Comparison of ENCODE assay signal across 12 cellular contexts in the genomic region with DNA sequence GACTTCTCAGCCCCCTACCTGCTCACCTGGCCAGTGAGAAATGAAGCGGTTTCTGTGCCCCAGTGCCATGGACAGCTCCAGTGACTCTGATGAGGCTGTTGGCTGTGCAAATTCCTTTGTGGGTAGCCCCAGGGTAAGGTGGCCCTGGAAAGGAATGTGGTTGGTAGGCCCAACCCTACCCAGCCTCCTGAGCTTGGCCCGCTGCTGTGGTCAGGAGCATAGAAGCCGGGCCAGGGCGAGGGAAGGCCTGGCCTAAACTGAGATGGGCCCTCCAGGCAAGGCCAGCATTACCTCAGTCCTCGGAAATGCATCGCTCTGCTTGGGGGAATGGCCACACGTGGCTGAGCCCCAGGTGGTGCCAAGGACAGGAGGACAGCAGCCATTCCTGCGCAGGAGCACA. TPM values are rescaled to one million over a fixed set of nuclear protein-coding genes. Genes with fewer than 3 reads are reported as not detected.
A peak's percentile ranks its signal among the peaks of the same experiment; 100 is the strongest.
DNase-seq lines count a peak whose midpoint lies in the region; ATAC-seq, FAIRE-seq and TF ChIP-seq lines count a peak whose summit lies in the region.
"Had no signal": no experiment of that assay in that cellular context is flagged by ENCODE, and none has a peak within 500 bp of the region (broad histone marks: within the 10 kb centered on the region; RNA-seq: fewer than 3 reads in every experiment).

No MANE protein-coding gene starts in this region.

- TF ChIP-seq CTCF in A549 (IDR thresholded peaks at IDR 0.05) (no peak), tibial artery (IDR thresholded peaks at IDR 0.05) (no peak)

- no peaks in the 10 kb centered on the region for H3K9me3 Mint-ChIP-seq in naive thymus-derived CD4-positive, alpha-beta T cell

- TF ChIP-seq RAD21 in A549 (conservative IDR thresholded peaks at IDR 0.05 in 1 of 2, IDR thresholded peaks at IDR 0.05 in 1 of 2), result no peak
- TF ChIP-seq RAD21 in Ishikawa (IDR thresholded peaks at IDR 0.05; ENCODE audit: low read depth), result no peak

- no peak for TF ChIP-seq POLR2A in A549 (IDR thresholded peaks at IDR 0.05; ENCODE audit: low read length)

- H3K4me1 Mint-ChIP-seq in naive thymus-derived CD4-positive, alpha-beta T cell, result peaks cover 18 to 29% (median 26%) of the 10 kb centered on the region in 7 donors

- H3K36me3 Mint-ChIP-seq in naive thymus-derived CD4-positive, alpha-beta T cell, result no peaks in the 10 kb centered on the region

- H3K4me1 ChIP-seq in A549 (peaks cover 85% of the 10 kb centered on the region), duodenal mucosa (ENCODE audit: control insufficient read depth in 1 of 2, insufficient read depth in 2 of 2, low read length in 2 of 2) (peaks cover 73 to 81% of the 10 kb centered on the region in 2 donors), tibial artery (peaks cover 0 to 80% (median 38%) of the 10 kb centered on the region in 4 donors)
- peaks cover 14 to 31% of the 10 kb centered on the region in 2 donors for H3K4me1 ChIP-seq in naive thymus-derived CD4-positive, alpha-beta T cell (ENCODE audit: control insufficient read depth in 2 of 2, insufficient read depth in 2 of 2, low read length in 2 of 2)

- H3K9ac ChIP-seq in duodenal mucosa (ENCODE audit: low read depth in 1 of 2, low read length in 2 of 2), result no peak overlapping the region
- H3K9ac ChIP-seq: KMS-11 had no signal

- H3K36me3 ChIP-seq in duodenal mucosa (ENCODE audit: control insufficient read depth in 1 of 2, insufficient read depth in 2 of 2, low read length in 2 of 2) (no peaks in the 10 kb centered on the region), tibial artery (no peaks in the 10 kb centered on the region)
- no peaks in the 10 kb centered on the region for H3K36me3 ChIP-seq in naive thymus-derived CD4-positive, alpha-beta T cell (ENCODE audit: control insufficient read depth in 2 of 3, insufficient read depth in 3 of 3, low read length in 3 of 3)

- H3K27me3 Mint-ChIP-seq in naive thymus-derived CD4-positive, alpha-beta T cell, result no peaks in the 10 kb centered on the region

- POLR2A ChIA-PET in A549 (lab: Yijun Ruan, JAX), result no interaction called here
- POLR2A ChIA-PET in naive thymus-derived CD4-positive, alpha-beta T cell (lab: Charles Lee), result no interaction called here

- DNase-seq in A549 (ENCODE audit: low read depth in 1 of 2, low spot score in 1 of 2), result peak in 1 of 2 experiments; percentile 57
- no peak for DNase-seq in naive thymus-derived CD4-positive, alpha-beta T cell
- no peak for DNase-seq in germinal center (ENCODE audit: low spot score)
- no peak for DNase-seq in amniotic stem cell (lab: John Stamatoyannopoulos, UW)
- DNase-seq in RPMI8226, result no peak
- no peak for DNase-seq in tibial artery
- DNase-seq: activated T-cell treated with anti-CD3 and anti-CD28 coated beads, Interleukin-2, amount 50 U/mL, for 48 hours; cortex of kidney; NCI-H526 treated with DMSO at 0.1 percent for 48 hours had no signal

- H3K27me3 ChIP-seq in duodenal mucosa (ENCODE audit: control insufficient read depth in 1 of 2, insufficient read depth in 2 of 2, low read length in 2 of 2), result no peaks in the 10 kb centered on the region
- no peaks in the 10 kb centered on the region for H3K27me3 ChIP-seq in naive thymus-derived CD4-positive, alpha-beta T cell (ENCODE audit: control insufficient read depth in 2 of 2, insufficient read depth in 2 of 2, low read length in 2 of 2)
- H3K27me3 ChIP-seq in tibial artery, result no peaks in the 10 kb centered on the region

- H3K27ac Mint-ChIP-seq in naive thymus-derived CD4-positive, alpha-beta T cell, result peak overlapping the region in 6 of 9 donors; percentile 14 to 89 (median 70)

- CTCF ChIA-PET in A549 (lab: Yijun Ruan, JAX), result interaction anchor here (0.7 to 3.5 kb wide), 5 partner anchors 18 to 247 kb away, joined by 3 to 13 read pairs (median 4); no protein-coding TSS in a partner anchor
- CTCF ChIA-PET in naive thymus-derived CD4-positive, alpha-beta T cell (lab: Charles Lee), result interaction anchor here (0.7 to 2.6 kb wide), 2 partner anchors 36 to 788 kb away, joined by 4 to 9 read pairs; no protein-coding TSS in a partner anchor

- intact Hi-C loops in naive thymus-derived CD4-positive, alpha-beta T cell (cut with micrococcal nuclease), result no loop called here
- intact Hi-C loops in tibial artery (cut with DNase I; ENCODE audit: low total_unique reads), result no loop called here

- peak overlapping the region; percentile 69 for H3K4me2 ChIP-seq in A549
- H3K4me2 ChIP-seq: KMS-11 had no signal

- TF ChIP-seq EP300 in A549 (IDR thresholded peaks at IDR 0.05) (no peak), Ishikawa (IDR thresholded peaks at IDR 0.05; ENCODE audit: borderline replicate concordance) (no peak)

- no peak for FAIRE-seq in A549 (lab: Jason Lieb, UNC)

- H3K9me3 ChIP-seq in A549, result no peaks in the 10 kb centered on the region
- no peaks in the 10 kb centered on the region for H3K9me3 ChIP-seq in duodenal mucosa (ENCODE audit: control insufficient read depth in 1 of 2, low read length in 2 of 2)
- no peaks in the 10 kb centered on the region for H3K9me3 ChIP-seq in naive thymus-derived CD4-positive, alpha-beta T cell (ENCODE audit: control insufficient read depth in 2 of 3, low read length in 3 of 3)
- H3K9me3 ChIP-seq in tibial artery, result no peaks in the 10 kb centered on the region

- H3K4me3 Mint-ChIP-seq in naive thymus-derived CD4-positive, alpha-beta T cell, result peak overlapping the region in 2 of 10 donors; percentile 29 to 78

- 74% methylated on average over 8 of the region's 8 CpGs for WGBS in A549 (ENCODE audit: missing lambda C conversion rate)

- H3K27ac ChIP-seq in A549 (peak overlapping the region; percentile 75 to 88), duodenal mucosa (ENCODE audit: low read depth, low read length) (peak overlapping the region; percentile 16), tibial artery (no peak overlapping the region)
- H3K27ac ChIP-seq in naive thymus-derived CD4-positive, alpha-beta T cell (ENCODE audit: low read depth, low read length), result peak overlapping the region; percentile 71
- H3K27ac ChIP-seq: KMS-11 had no signal

- ATAC-seq in A549, result no peak
- no peak for ATAC-seq in naive thymus-derived CD4-positive, alpha-beta T cell

- H3K4me3 ChIP-seq in A549 (no peak overlapping the region), duodenal mucosa (ENCODE audit: low read depth in 1 of 2, low read length in 2 of 2) (no peak overlapping the region), tibial artery (no peak overlapping the region)
- no peak overlapping the region for H3K4me3 ChIP-seq in naive thymus-derived CD4-positive, alpha-beta T cell (ENCODE audit: low read length)

TF ChIP-seq in A549, 52 proteins besides CTCF, POLR2A, EP300 and RAD21:
- TF ChIP-seq HOXB13 (CRISPR knock-in tag; IDR thresholded peaks at IDR 0.05; ENCODE audit: low read depth) (no peak), FOXS1 (CRISPR knock-in tag; IDR thresholded peaks at IDR 0.05) (no peak), BHLHE40 (IDR thresholded peaks at IDR 0.05; ENCODE audit: low read depth, low read length) (no peak), CHD2 (IDR thresholded peaks at IDR 0.05; ENCODE audit: low read length, partially characterized antibody) (no peak), HDAC2 (IDR thresholded peaks at IDR 0.05) (no peak)
- TF ChIP-seq, protein P1, sequence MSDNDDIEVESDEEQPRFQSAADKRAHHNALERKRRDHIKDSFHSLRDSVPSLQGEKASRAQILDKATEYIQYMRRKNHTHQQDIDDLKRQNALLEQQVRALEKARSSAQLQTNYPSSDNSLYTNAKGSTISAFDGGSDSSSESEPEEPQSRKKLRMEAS (IDR thresholded peaks at IDR 0.05), result peak; percentile 12; the same call in 1 of the 2 replicates

TF ChIP-seq in Ishikawa, 13 proteins besides CTCF, POLR2A, EP300 and RAD21 (continues in another document):
- TF ChIP-seq, protein P2, sequence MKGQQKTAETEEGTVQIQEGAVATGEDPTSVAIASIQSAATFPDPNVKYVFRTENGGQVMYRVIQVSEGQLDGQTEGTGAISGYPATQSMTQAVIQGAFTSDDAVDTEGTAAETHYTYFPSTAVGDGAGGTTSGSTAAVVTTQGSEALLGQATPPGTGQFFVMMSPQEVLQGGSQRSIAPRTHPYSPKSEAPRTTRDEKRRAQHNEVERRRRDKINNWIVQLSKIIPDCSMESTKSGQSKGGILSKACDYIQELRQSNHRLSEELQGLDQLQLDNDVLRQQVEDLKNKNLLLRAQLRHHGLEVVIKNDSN (IDR thresholded peaks at IDR 0.05), result no peak; the same call in 1 of the 2 replicates
- TF ChIP-seq NFIC (IDR thresholded peaks at IDR 0.05) (no peak), TEAD4 (IDR thresholded peaks at IDR 0.05) (no peak)

RNA-seq across cellular contexts. Expression of a gene that starts 16.9 kb away (rescaled TPM):
- polyA plus RNA-seq in A549 (2011; rRNA removed) (0.93 and 1.2 TPM in 2 replicates), A549 (2017; fragmentation: RNase III; extraction: RNeasy Plus Mini Kit Qiagen cat#74134 plus additional on column Dnase treatment) (2.2 to 2.5 TPM (median 2.5 TPM) in 3 replicates)
- 2.3 and 3.7 TPM in 2 replicates for polyA plus RNA-seq in A549 (2012; cell fraction: cytosol; rRNA removed)
- polyA plus RNA-seq in A549 (2012; cell fraction: nucleus; rRNA removed), result 6.3 and 8.7 TPM in 2 replicates
- polyA minus RNA-seq in A549 (2011; rRNA and poly(A)+ RNA removed), result 2.0 and 2.3 TPM in 2 replicates
- 1 to 10 TPM in 1 of 5 experiments, under 1 TPM in 4; 0.15 to 2.1 (median 0.35) TPM for total RNA-seq in naive thymus-derived CD4-positive, alpha-beta T cell
- under 1 TPM; 0.24 to 0.26 TPM for polyA plus RNA-seq in naive thymus-derived CD4-positive, alpha-beta T cell

RNA-seq across cellular contexts. Expression of a gene that starts 55.3 kb away (rescaled TPM):
- polyA plus RNA-seq in A549 (2011; rRNA removed) (14.7 and 28.4 TPM in 2 replicates), A549 (2017; fragmentation: RNase III; extraction: RNeasy Plus Mini Kit Qiagen cat#74134 plus additional on column Dnase treatment) (19.2 to 22.3 TPM (median 21.2 TPM) in 3 replicates)
- 12.7 and 17.2 TPM in 2 replicates for polyA plus RNA-seq in A549 (2012; cell fraction: cytosol; rRNA removed)
- polyA plus RNA-seq in A549 (2012; cell fraction: nucleus; rRNA removed), result 56.5 and 67.6 TPM in 2 replicates
- 28.0 and 33.1 TPM in 2 replicates for polyA minus RNA-seq in A549 (2011; rRNA and poly(A)+ RNA removed)
- 1 to 10 TPM in 1 of 5 experiments, under 1 TPM in 4; 0.19 to 1.5 (median 0.29) TPM for total RNA-seq in naive thymus-derived CD4-positive, alpha-beta T cell
- polyA plus RNA-seq in naive thymus-derived CD4-positive, alpha-beta T cell, result under 1 TPM in 1 of 2 donors, not detected in 1; 0.44 TPM

Comparison
In these comparisons a context has a peak if more than half of its experiments do, and no peak if none do; other contexts are left out.
1. H3K27ac ChIP-seq: peak in A549 (2 of 2), duodenal mucosa (single experiment) and naive thymus-derived CD4-positive, alpha-beta T cell (single experiment); none in tibial artery (0 of 2).
2. RNA of a gene that starts 55.3 kb away (polyA plus RNA-seq): 12.7 to 67.6 TPM in A549; 0.44 TPM in naive thymus-derived CD4-positive, alpha-beta T cell; every median in the first group is over 4 times any median in the second.